Comparison of ENCODE assay signal across 13 cellular contexts in genomic region chr6:164507197-164507957, GRCh38.
DNase-seq lines count a peak whose midpoint lies in the region; ATAC-seq, FAIRE-seq and TF ChIP-seq lines count a peak whose summit lies in the region.
"Had no signal": no experiment of that assay in that cellular context is flagged by ENCODE, and none has a peak within 500 bp of the region (broad histone marks: within the 10 kb centered on the region; RNA-seq: fewer than 3 reads in every experiment).

No MANE protein-coding gene starts in this region.

- TF ChIP-seq POLR2A in H54 (IDR thresholded peaks at IDR 0.05; ENCODE audit: low read depth, low read length), result no peak

- H3K4me3 ChIP-seq in BLaER1, result no peak overlapping the region

- H3K9ac ChIP-seq in BLaER1, result no peak overlapping the region
- H3K9ac ChIP-seq: parathyroid adenoma had no signal

- DNase-seq in SKM-1 (lab: John Stamatoyannopoulos, UW; ENCODE audit: unreplicated experiment), result peak; percentile 38
- no peak for DNase-seq in T-helper 2 cell
- DNase-seq in activated effector memory CD4-positive, alpha-beta T cell treated with anti-CD3 and anti-CD28 coated beads, Interleukin-2, amount 50 U/mL, for 16 hours, result no peak
- DNase-seq in H54 (ENCODE audit: insufficient read length, low spot score), result no peak
- no peak for DNase-seq in globus pallidus (ENCODE audit: low spot score)
- DNase-seq: DND-41, islet precursor cell, NCI-H524 had no signal

- H3K27me3 ChIP-seq in BLaER1, result no peaks in the 10 kb centered on the region

- no peak overlapping the region for H3K27ac ChIP-seq in BLaER1
- H3K27ac ChIP-seq: parathyroid adenoma had no signal

- FAIRE-seq in H54 (lab: Jason Lieb, UNC), result no peak
- FAIRE-seq: endothelial cell of umbilical vein had no signal

- ATAC-seq in GM21381 (IDR thresholded peaks at IDR 0.05; ENCODE audit: unreplicated experiment) (peak; percentile 74), HG03342 (IDR thresholded peaks at IDR 0.05; ENCODE audit: unreplicated experiment) (peak; percentile 76)

- peaks cover 15% of the 10 kb centered on the region for H3K4me1 ChIP-seq in BLaER1
- H3K4me1 ChIP-seq: parathyroid adenoma had no signal

- H3K36me3 ChIP-seq in BLaER1, result no peaks in the 10 kb centered on the region

- H4K20me1 ChIP-seq in BLaER1, result no peaks in the 10 kb centered on the region

- peak overlapping the region; percentile 49 for H3K4me2 ChIP-seq in BLaER1

- peaks cover 10% of the 10 kb centered on the region for H3K9me3 ChIP-seq in BLaER1
